In genomic region chr7:102395620-102395957, GRCh38 we compare ENCODE assay signal across 1 cellular context.
TF ChIP-seq lines count a peak whose summit lies in the region.

No MANE protein-coding gene starts in this region.

TF ChIP-seq in HCT116, 20 proteins besides CTCF, POLR2A, EP300 and RAD21 (continued from another document):
- no peak for TF ChIP-seq REST (IDR thresholded peaks at IDR 0.05; ENCODE audit: low read depth)
